Comparison of ENCODE assay signal across 8 cellular contexts in genomic region chr17:40218740-40219072, GRCh38. TPM values are rescaled to one million over a fixed set of nuclear protein-coding genes. Genes with fewer than 3 reads are reported as not detected.
DNase-seq lines count a peak whose midpoint lies in the region; ATAC-seq and TF ChIP-seq lines count a peak whose summit lies in the region.

No MANE protein-coding gene starts in this region.

- peak overlapping the region; percentile 76 for H3K4me3 ChIP-seq in Jurkat, Clone E6-1 (ENCODE audit: low read length)
- H3K4me3 ChIP-seq in adipocyte (ENCODE audit: low read length) = peak overlapping the region; percentile 82
- H3K4me3 ChIP-seq in heart left ventricle = peak overlapping the region in 11 of 12 donors; percentile 56 to 91 (median 71)
- peak overlapping the region; percentile 86 for H3K4me3 ChIP-seq in parathyroid adenoma (ENCODE audit: low read depth, low read length)
- H3K4me3 ChIP-seq in tibial artery = peak overlapping the region; percentile 79 to 84

- DNase-seq in AG20443 (ENCODE audit: low spot score) (peak; percentile 67), SK-N-DZ (ENCODE audit: low spot score) (peak; percentile 86), adipocyte (ENCODE audit: low read depth) (peak; percentile 81), heart left ventricle (peak; percentile 48 to 66 (median 60)), tibial artery (peak; percentile 73 to 75)
- DNase-seq in Jurkat, Clone E6-1 (ENCODE audit: low read depth, low spot score) = peak; percentile 32

- H3K4me1 ChIP-seq in adipocyte (ENCODE audit: control insufficient read depth, insufficient read depth, low read length) (no peaks in the 10 kb centered on the region), heart left ventricle (peaks cover 0 to 23% (median 12%) of the 10 kb centered on the region in 12 donors), parathyroid adenoma (peaks cover 6% of the 10 kb centered on the region), tibial artery (peaks cover 0 to 21% (median 7%) of the 10 kb centered on the region in 4 donors)

- H3K36me3 ChIP-seq in adipocyte (ENCODE audit: control insufficient read depth, insufficient read depth, low read length, severe bottlenecking) = no peaks in the 10 kb centered on the region
- H3K36me3 ChIP-seq in heart left ventricle = peaks cover 0 to 4% (median 0%) of the 10 kb centered on the region in 9 donors
- H3K36me3 ChIP-seq in parathyroid adenoma (ENCODE audit: control insufficient read depth, insufficient read depth, low read length) = no peaks in the 10 kb centered on the region
- no peaks in the 10 kb centered on the region for H3K36me3 ChIP-seq in tibial artery

- H3K4me2 ChIP-seq in parathyroid adenoma (ENCODE audit: low read length) = peak overlapping the region; percentile 89

- H3K79me2 ChIP-seq in parathyroid adenoma = peaks cover 24% of the 10 kb centered on the region

- peak; percentile 40 for ATAC-seq in GM19324 (IDR thresholded peaks at IDR 0.05; ENCODE audit: low FRiP score, unreplicated experiment)
- peak in 3 of 4 donors; percentile 5 to 30 (median 13) for ATAC-seq in heart left ventricle

- H3K27ac ChIP-seq in heart left ventricle (peak overlapping the region; percentile 69 to 96 (median 91)), parathyroid adenoma (peak overlapping the region; percentile 91), tibial artery (peak overlapping the region; percentile 94 to 95)

- peak overlapping the region; percentile 75 for H3K9ac ChIP-seq in adipocyte (ENCODE audit: low read length)
- no peak overlapping the region for H3K9ac ChIP-seq in parathyroid adenoma

- intact Hi-C loops in heart left ventricle (cut with DNase I) (loop anchor here in 7 of 10 donors (5.0 to 10.0 kb wide), 4 partner anchors 56 to 136 kb away; partner anchors contain the start of gene CDC6 (in 5 of the 7)), tibial artery (cut with DNase I; ENCODE audit: low total_unique reads) (loop anchor here (10.0 kb wide), 1 partner anchor 614 kb away; the partner anchor contains the start of gene NEUROD2)

- H2AFZ ChIP-seq in parathyroid adenoma = peak overlapping the region; percentile 95

- TF ChIP-seq CTCF in heart left ventricle (IDR thresholded peaks at IDR 0.05) (no peak), parathyroid adenoma (IDR thresholded peaks at IDR 0.05) (no peak), tibial artery (IDR thresholded peaks at IDR 0.05) (no peak)

- H3K9me3 ChIP-seq in adipocyte (ENCODE audit: control insufficient read depth, low read length) = no peaks in the 10 kb centered on the region
- H3K9me3 ChIP-seq in heart left ventricle = no peaks in the 10 kb centered on the region
- H3K9me3 ChIP-seq in parathyroid adenoma (ENCODE audit: control insufficient read depth, low read length) = no peaks in the 10 kb centered on the region
- H3K9me3 ChIP-seq in tibial artery = no peaks in the 10 kb centered on the region

- no peaks in the 10 kb centered on the region for H3K27me3 ChIP-seq in adipocyte (replicated peaks; ENCODE audit: control insufficient read depth, insufficient read depth, low read length)
- H3K27me3 ChIP-seq in heart left ventricle = no peaks in the 10 kb centered on the region
- no peaks in the 10 kb centered on the region for H3K27me3 ChIP-seq in parathyroid adenoma (ENCODE audit: control insufficient read depth, insufficient read depth, low read length)
- H3K27me3 ChIP-seq in tibial artery = no peaks in the 10 kb centered on the region

- WGBS in heart left ventricle, 4 donors = 6 to 9% (median 6%) methylated on average over 13 of the region's 13 CpGs

- no peak for TF ChIP-seq POLR2A in heart left ventricle (IDR thresholded peaks at IDR 0.05)

RNA-seq across cellular contexts. Expression of gene WIPF2, which starts 0.4 kb away (rescaled TPM):
- 16.2 TPM for polyA plus RNA-seq in Jurkat, Clone E6-1 (2012; ENCODE audit: insufficient read depth, insufficient read length)
- polyA plus RNA-seq in SK-N-DZ (2014; cell fraction: cytosol; rRNA removed) = 4.7 and 4.9 TPM in 2 replicates
- polyA plus RNA-seq in SK-N-DZ (2014; cell fraction: nucleus; rRNA removed) = 2.4 and 2.8 TPM in 2 replicates
- total RNA-seq in heart left ventricle = 10 to 100 TPM in 6 of 9 donors, 1 to 10 TPM in 3; 8.4 to 17.6 (median 11.2) TPM
- polyA plus RNA-seq in heart left ventricle = 10 to 100 TPM in 1 of 2 donors, 1 to 10 TPM in 1; 6.6 to 12.2 TPM

RNA-seq across cellular contexts. Expression of gene RAPGEFL1, which starts 41.4 kb away (rescaled TPM):
- 12.0 TPM for polyA plus RNA-seq in Jurkat, Clone E6-1 (2012; ENCODE audit: insufficient read depth, insufficient read length)
- 3.4 and 4.8 TPM in 2 replicates for polyA plus RNA-seq in SK-N-DZ (2014; cell fraction: cytosol; rRNA removed)
- 31.7 and 37.3 TPM in 2 replicates for polyA plus RNA-seq in SK-N-DZ (2014; cell fraction: nucleus; rRNA removed)
- 1 to 10 TPM; 2.2 to 4.8 (median 2.9) TPM for total RNA-seq in heart left ventricle
- polyA plus RNA-seq in heart left ventricle = 1 to 10 TPM; 3.3 to 6.6 TPM

Comparison
In these comparisons a context has a peak if more than half of its experiments do, and no peak if none do; other contexts are left out.
1. Peak in every context shown above with its lines: DNase-seq, ATAC-seq, H3K4me3 ChIP-seq and H3K27ac ChIP-seq.
2. DNase-seq: peak in every context shown above with its lines; median percentile 86 in SK-N-DZ; 81 in adipocyte; 74 in tibial artery; 67 in AG20443; 60 in heart left ventricle; 32 in Jurkat, Clone E6-1.